ENCODE assay signal across 12 cellular contexts in genomic region chr6:89862281-89862680, GRCh38.
A peak's percentile ranks its signal among the peaks of the same experiment; 100 is the strongest.
DNase-seq lines count a peak whose midpoint lies in the region; ATAC-seq lines count a peak whose summit lies in the region.
"Had no signal": no experiment of that assay in that cellular context is flagged by ENCODE, and none has a peak within 500 bp of the region (broad histone marks: within the 10 kb centered on the region; RNA-seq: fewer than 3 reads in every experiment).

No MANE protein-coding gene starts in this region.

- H3K27ac Mint-ChIP-seq in activated naive CD8-positive, alpha-beta T cell = peak overlapping the region; percentile 41
- no peak overlapping the region for H3K27ac Mint-ChIP-seq in activated naive CD8-positive, alpha-beta T cell treated with anti-CD3 and anti-CD28 coated beads, Interleukin-2, amount 50 U/mL, for 24 hours

- ATAC-seq in activated naive CD8-positive, alpha-beta T cell treated with anti-CD3 and anti-CD28 coated beads, Interleukin-2, amount 50 U/mL, for 24 hours = no peak
- ATAC-seq in GM21825 (IDR thresholded peaks at IDR 0.05; ENCODE audit: unreplicated experiment) = peak; percentile 70
- peak; percentile 66 for ATAC-seq in HG03378 (IDR thresholded peaks at IDR 0.05; ENCODE audit: unreplicated experiment)
- ATAC-seq: pancreas had no signal

- H3K36me3 Mint-ChIP-seq in activated naive CD8-positive, alpha-beta T cell = peaks cover 37% of the 10 kb centered on the region
- H3K36me3 Mint-ChIP-seq in activated naive CD8-positive, alpha-beta T cell treated with anti-CD3 and anti-CD28 coated beads, Interleukin-2, amount 50 U/mL, for 24 hours (ENCODE audit: low read depth) = peaks cover 64% of the 10 kb centered on the region

- H3K9me3 Mint-ChIP-seq in activated naive CD8-positive, alpha-beta T cell (ENCODE audit: low read depth) = peaks cover 4% of the 10 kb centered on the region
- peaks cover 3% of the 10 kb centered on the region for H3K9me3 Mint-ChIP-seq in activated naive CD8-positive, alpha-beta T cell treated with anti-CD3 and anti-CD28 coated beads, Interleukin-2, amount 50 U/mL, for 24 hours

- H3K4me3 Mint-ChIP-seq in activated naive CD8-positive, alpha-beta T cell = no peak overlapping the region
- H3K4me3 Mint-ChIP-seq in activated naive CD8-positive, alpha-beta T cell treated with anti-CD3 and anti-CD28 coated beads, Interleukin-2, amount 50 U/mL, for 24 hours = no peak overlapping the region

- peaks cover 11% of the 10 kb centered on the region for H3K4me1 Mint-ChIP-seq in activated naive CD8-positive, alpha-beta T cell (ENCODE audit: low read depth)
- H3K4me1 Mint-ChIP-seq in activated naive CD8-positive, alpha-beta T cell treated with anti-CD3 and anti-CD28 coated beads, Interleukin-2, amount 50 U/mL, for 24 hours = peaks cover 10% of the 10 kb centered on the region

- DNase-seq in activated naive CD8-positive, alpha-beta T cell treated with anti-CD3 and anti-CD28 coated beads, Interleukin-2, amount 50 U/mL, for 24 hours = no peak
- DNase-seq in NCI-H1694 (lab: John Stamatoyannopoulos, UW) (no peak), SW 1271 (lab: John Stamatoyannopoulos, UW) (no peak), NCI-H2107 (lab: John Stamatoyannopoulos, UW) (no peak)
- DNase-seq in activated T-cell treated with anti-CD3 and anti-CD28 coated beads, Interleukin-2, amount 50 U/mL, for 48 hours = no peak
- DNase-seq: effector CD8-positive, alpha-beta T cell; GOT3; head of caudate nucleus; pancreas had no signal

- no peaks in the 10 kb centered on the region for H3K27me3 Mint-ChIP-seq in activated naive CD8-positive, alpha-beta T cell
- H3K27me3 Mint-ChIP-seq in activated naive CD8-positive, alpha-beta T cell treated with anti-CD3 and anti-CD28 coated beads, Interleukin-2, amount 50 U/mL, for 24 hours = no peaks in the 10 kb centered on the region
